Comparison of ENCODE assay signal across 8 cellular contexts in the genomic region with DNA sequence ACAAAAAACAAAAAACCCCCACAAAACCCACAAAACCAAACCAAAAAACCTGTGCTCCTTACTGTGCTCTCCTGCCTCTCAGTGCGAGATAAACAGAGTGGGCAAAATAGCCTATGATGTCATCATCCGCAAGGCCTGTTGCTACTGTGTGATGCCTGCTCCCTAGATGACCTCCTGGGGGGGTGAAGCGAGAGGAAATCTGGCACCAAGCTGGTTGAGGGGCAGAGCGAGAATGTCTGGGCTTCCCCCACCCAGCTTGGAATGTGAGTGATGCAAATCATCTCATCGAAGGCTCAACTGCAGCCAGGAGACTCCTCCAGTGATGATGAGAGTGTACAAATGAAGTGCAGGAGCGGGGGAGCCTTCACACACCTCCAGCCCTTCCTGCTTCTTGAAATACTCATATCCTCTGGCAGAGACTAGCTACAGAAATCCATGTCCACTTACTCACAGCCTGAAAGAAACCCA. TPM values are rescaled to one million over a fixed set of nuclear protein-coding genes. Genes with fewer than 3 reads are reported as not detected.
A peak's percentile ranks its signal among the peaks of the same experiment; 100 is the strongest.
DNase-seq lines count a peak whose midpoint lies in the region; ATAC-seq and TF ChIP-seq lines count a peak whose summit lies in the region.

No MANE protein-coding gene starts in this region.

- no peaks in the 10 kb centered on the region for H3K36me3 Mint-ChIP-seq in endothelial cell (ENCODE audit: low read depth, unreplicated experiment)

- H3K4me3 ChIP-seq in HFF-Myc (replicated peaks; ENCODE audit: low read depth, low read length) (no peak overlapping the region), PC-9 (no peak overlapping the region), right atrium auricular region (no peak overlapping the region)

- H2AFZ ChIP-seq in PC-9: no peak overlapping the region

- H3K4me2 ChIP-seq in PC-9: no peak overlapping the region

- BruUV-seq in PC-9 (replicated peaks; lab: Mats Ljungman, UMichigan): no TSS peak

- peaks cover 13% of the 10 kb centered on the region for H3F3A ChIP-seq in PC-9 (ENCODE audit: insufficient read depth, low read depth)

- H3K4me1 ChIP-seq in PC-9 (replicated peaks; ENCODE audit: insufficient read depth) (peaks cover 26% of the 10 kb centered on the region), right atrium auricular region (peaks cover 0 to 39% of the 10 kb centered on the region in 2 donors)

- H3K36me3 ChIP-seq in PC-9 (ENCODE audit: low read depth) (no peaks in the 10 kb centered on the region), right atrium auricular region (no peaks in the 10 kb centered on the region)

- no peaks in the 10 kb centered on the region for H3K79me2 ChIP-seq in PC-9 (ENCODE audit: low read depth)

- peak; percentile 44 for ATAC-seq in GM18517 (IDR thresholded peaks at IDR 0.05; ENCODE audit: unreplicated experiment)

- intact Hi-C loops in PC-9 (cut with micrococcal nuclease; ENCODE audit: unreplicated experiment): loop anchor here (1.0 kb wide), 1 partner anchor 53 kb away; no protein-coding TSS in a partner anchor

- H3K27me3 Mint-ChIP-seq in endothelial cell (ENCODE audit: unreplicated experiment): peaks cover 3% of the 10 kb centered on the region

- DNase-seq in HFF-Myc (ENCODE audit: extremely low read depth, low read depth) (peak; percentile 83), PC-9 (peak; percentile 37 to 67), right atrium auricular region (ENCODE audit: low spot score) (no peak), SW 1271 (lab: John Stamatoyannopoulos, UW) (no peak), NCI-H82 treated with DMSO at 0.1 percent for 48 hours (lab: John Stamatoyannopoulos, UW; ENCODE audit: unreplicated experiment) (no peak), endothelial cell (ENCODE audit: low spot score) (no peak)
- no peak for DNase-seq in effector CD8-positive, alpha-beta T cell (lab: John Stamatoyannopoulos, UW)

- TF ChIP-seq CTCF in HFF-Myc (IDR thresholded peaks at IDR 0.05; ENCODE audit: low read depth, low read length, missing control alignments): no peak
- TF ChIP-seq CTCF in PC-9 (conservative IDR thresholded peaks at IDR 0.05): no peak
- no peak for TF ChIP-seq CTCF in right atrium auricular region (IDR thresholded peaks at IDR 0.05)
- TF ChIP-seq CTCF in endothelial cell (IDR thresholded peaks at IDR 0.05; ENCODE audit: unreplicated experiment): no peak

- H3K4me1 Mint-ChIP-seq in endothelial cell (ENCODE audit: unreplicated experiment): peaks cover 7% of the 10 kb centered on the region

- H3K27me3 ChIP-seq in PC-9 (ENCODE audit: insufficient read depth, low read depth): no peaks in the 10 kb centered on the region
- H3K27me3 ChIP-seq in right atrium auricular region: no peaks in the 10 kb centered on the region

- H3K9me3 ChIP-seq in PC-9 (ENCODE audit: insufficient read depth, low read depth) (no peaks in the 10 kb centered on the region), right atrium auricular region (no peaks in the 10 kb centered on the region)

- H4K20me1 ChIP-seq in PC-9 (ENCODE audit: insufficient read depth): no peaks in the 10 kb centered on the region

- no peak overlapping the region for H3K4me3 Mint-ChIP-seq in endothelial cell (ENCODE audit: unreplicated experiment)

- H3K27ac Mint-ChIP-seq in endothelial cell (ENCODE audit: unreplicated experiment): no peak overlapping the region

- no peaks in the 10 kb centered on the region for H3K9me3 Mint-ChIP-seq in endothelial cell (ENCODE audit: unreplicated experiment)

- no peaks in the 10 kb centered on the region for H3K9me2 ChIP-seq in PC-9 (ENCODE audit: insufficient read depth)

- CTCF ChIA-PET in PC-9 (lab: Charles Lee): interaction anchor here (0.8 kb wide), 1 partner anchor 235 kb away, joined by 3 read pairs; no protein-coding TSS in a partner anchor

- H3K27ac ChIP-seq in PC-9 (no peak overlapping the region), right atrium auricular region (peak overlapping the region; percentile 39 to 41)

- POLR2A ChIA-PET in PC-9 (lab: Charles Lee; ENCODE audit: unreplicated experiment): interaction anchor here (0.6 kb wide), 5 partner anchors 20 to 204 kb away, joined by 4 to 14 read pairs (median 4); no protein-coding TSS in a partner anchor

RNA-seq across cellular contexts. Expression of a gene that starts 57.7 kb away (rescaled TPM):
- total RNA-seq in PC-9 (2021): 38.4 and 46.7 TPM in 2 replicates
- 10 to 100 TPM; 26.2 to 28.9 TPM for total RNA-seq in right atrium auricular region
- 51.1 TPM for total RNA-seq in endothelial cell (ENCODE audit: unreplicated experiment)

Comparison
In these comparisons a context has a peak if more than half of its experiments do, and no peak if none do; other contexts are left out.
1. DNase-seq: peak in HFF-Myc (single experiment) and PC-9 (2 of 2); none in right atrium auricular region (single experiment), SW 1271 (0 of 2), NCI-H82 treated with DMSO at 0.1 percent for 48 hours (single experiment), effector CD8-positive, alpha-beta T cell (single experiment) and endothelial cell (single experiment).